19 cellular contexts compared by ENCODE assay signal in genomic region chr6:137907170-137907569, GRCh38. TPM values are rescaled to one million over a fixed set of nuclear protein-coding genes. Genes with fewer than 3 reads are reported as not detected.
DNase-seq lines count a peak whose midpoint lies in the region; ATAC-seq, FAIRE-seq and TF ChIP-seq lines count a peak whose summit lies in the region.
"Had no signal": no experiment of that assay in that cellular context is flagged by ENCODE, and none has a peak within 500 bp of the region (broad histone marks: within the 10 kb centered on the region; RNA-seq: fewer than 3 reads in every experiment).

No MANE protein-coding gene starts in this region.

- H3K9ac ChIP-seq in kidney (ENCODE audit: low read length in 2 of 2), result no peak overlapping the region

- H3K27ac Mint-ChIP-seq in activated CD4-positive, alpha-beta T cell treated with anti-CD3 and anti-CD28 coated beads, Interleukin-2, amount 10 ng/mL, durations not matched to agents 7 days and 5 days, result peak overlapping the region; percentile 62
- H3K27ac Mint-ChIP-seq in activated CD8-positive, alpha-beta T cell treated with anti-CD3 and anti-CD28 coated beads, Interleukin-2, amount 10 ng/mL, durations not matched to agents 7 days and 5 days, result no peak overlapping the region

- no peak for ATAC-seq in activated CD8-positive, alpha-beta T cell treated with anti-CD3 and anti-CD28 coated beads, Interleukin-2, amount 10 ng/mL, durations not matched to agents 7 days and 5 days
- ATAC-seq in GM21447 (IDR thresholded peaks at IDR 0.05; ENCODE audit: unreplicated experiment) (no peak), HG03135 (IDR thresholded peaks at IDR 0.05; ENCODE audit: unreplicated experiment) (no peak)
- ATAC-seq: A549 had no signal

- no peaks in the 10 kb centered on the region for H3K36me3 ChIP-seq in kidney (ENCODE audit: control insufficient read depth in 1 of 2, insufficient read depth in 2 of 2, low read length in 2 of 2)

- H3K4me3 Mint-ChIP-seq in activated CD4-positive, alpha-beta T cell treated with anti-CD3 and anti-CD28 coated beads, Interleukin-2, amount 10 ng/mL, durations not matched to agents 7 days and 5 days, result no peak overlapping the region
- H3K4me3 Mint-ChIP-seq in activated CD8-positive, alpha-beta T cell treated with anti-CD3 and anti-CD28 coated beads, Interleukin-2, amount 10 ng/mL, durations not matched to agents 7 days and 5 days, result peak overlapping the region; percentile 23

- intact Hi-C loops in kidney (cut with DNase I), result no loop called here

- H3K27me3 Mint-ChIP-seq in activated CD4-positive, alpha-beta T cell treated with anti-CD3 and anti-CD28 coated beads, Interleukin-2, amount 10 ng/mL, durations not matched to agents 7 days and 5 days, result no peaks in the 10 kb centered on the region
- H3K27me3 Mint-ChIP-seq in activated CD8-positive, alpha-beta T cell treated with anti-CD3 and anti-CD28 coated beads, Interleukin-2, amount 10 ng/mL, durations not matched to agents 7 days and 5 days (ENCODE audit: low read depth), result no peaks in the 10 kb centered on the region

- FAIRE-seq in GM18507 (lab: Jason Lieb, UNC), result peak; percentile 41
- peak; percentile 17 for FAIRE-seq in kidney (lab: Jason Lieb, UNC)
- FAIRE-seq: A549 had no signal

- no peak overlapping the region for H3K27ac ChIP-seq in kidney (ENCODE audit: low read depth in 2 of 2, low read length in 2 of 2)
- H3K27ac ChIP-seq: A549, RWPE1 had no signal

- H3K36me3 Mint-ChIP-seq in activated CD4-positive, alpha-beta T cell treated with anti-CD3 and anti-CD28 coated beads, Interleukin-2, amount 10 ng/mL, durations not matched to agents 7 days and 5 days (ENCODE audit: low read depth), result no peaks in the 10 kb centered on the region
- H3K36me3 Mint-ChIP-seq in activated CD8-positive, alpha-beta T cell treated with anti-CD3 and anti-CD28 coated beads, Interleukin-2, amount 10 ng/mL, durations not matched to agents 7 days and 5 days (ENCODE audit: low read depth), result no peaks in the 10 kb centered on the region

- H3K9me3 ChIP-seq in kidney (ENCODE audit: control insufficient read depth in 1 of 2, low read length in 2 of 2), result no peaks in the 10 kb centered on the region
- H3K9me3 ChIP-seq: A549 had no signal

- POLR2A ChIA-PET in activated CD4-positive, alpha-beta T cell treated with anti-CD3 and anti-CD28 coated beads, Interleukin-2, amount 10 ng/mL, durations not matched to agents 7 days and 5 days (lab: Charles Lee), result interaction anchor here (0.7 kb wide), 1 partner anchor 485 kb away, joined by 3 read pairs; no protein-coding TSS in a partner anchor
- POLR2A ChIA-PET in activated CD8-positive, alpha-beta T cell treated with anti-CD3 and anti-CD28 coated beads, Interleukin-2, amount 10 ng/mL, durations not matched to agents 7 days and 5 days (lab: Charles Lee), result no interaction called here

- no peak for DNase-seq in activated CD4-positive, alpha-beta T cell treated with anti-CD3 and anti-CD28 coated beads, Interleukin-2, amount 10 ng/mL, durations not matched to agents 7 days and 5 days
- no peak for DNase-seq in activated CD4-positive, alpha-beta T cell treated with anti-CD3 and anti-CD28 coated beads, Interleukin-2, amount 50 U/mL, for 48 hours
- DNase-seq in GM18507 (ENCODE audit: extremely low spot score, insufficient read length, low read depth) (no peak), kidney (no peak), COLO668 (lab: John Stamatoyannopoulos, UW; ENCODE audit: unreplicated experiment) (no peak)
- no peak for DNase-seq in activated CD8-positive, alpha-beta T cell treated with anti-CD3 and anti-CD28 coated beads, Interleukin-2, amount 10 ng/mL, durations not matched to agents 7 days and 5 days
- DNase-seq: Calu3; DMS79 treated with DMSO at 0.1 percent for 48 hours; GDM1; GOT3; KG1; NCI-H1105; NCI-H1694 treated with DMSO at 0.1 percent for 48 hours; NCI-H69; NK-92 treated with Interleukin-12 subunit alpha and Interleukin-12 subunit beta, amount 100 ng/mL, for 24 hours had no signal

- H3K4me1 Mint-ChIP-seq in activated CD4-positive, alpha-beta T cell treated with anti-CD3 and anti-CD28 coated beads, Interleukin-2, amount 10 ng/mL, durations not matched to agents 7 days and 5 days, result peaks cover 70% of the 10 kb centered on the region
- H3K4me1 Mint-ChIP-seq in activated CD8-positive, alpha-beta T cell treated with anti-CD3 and anti-CD28 coated beads, Interleukin-2, amount 10 ng/mL, durations not matched to agents 7 days and 5 days (ENCODE audit: low read depth), result peaks cover 64% of the 10 kb centered on the region

- no peak for TF ChIP-seq CTCF in kidney (IDR thresholded peaks at IDR 0.05; ENCODE audit: borderline replicate concordance, extremely low read depth, insufficient read depth)

- H3K4me1 ChIP-seq in kidney (ENCODE audit: control insufficient read depth in 1 of 2, insufficient read depth in 1 of 2, low read depth in 1 of 2, low read length in 2 of 2), result no peaks in the 10 kb centered on the region

- no peaks in the 10 kb centered on the region for H3K9me3 Mint-ChIP-seq in activated CD4-positive, alpha-beta T cell treated with anti-CD3 and anti-CD28 coated beads, Interleukin-2, amount 10 ng/mL, durations not matched to agents 7 days and 5 days
- no peaks in the 10 kb centered on the region for H3K9me3 Mint-ChIP-seq in activated CD8-positive, alpha-beta T cell treated with anti-CD3 and anti-CD28 coated beads, Interleukin-2, amount 10 ng/mL, durations not matched to agents 7 days and 5 days (ENCODE audit: insufficient read depth)

- H3K4me3 ChIP-seq in kidney (ENCODE audit: low read length in 2 of 2), result no peak overlapping the region
- H3K4me3 ChIP-seq: A549 had no signal

- CTCF ChIA-PET in activated CD4-positive, alpha-beta T cell treated with anti-CD3 and anti-CD28 coated beads, Interleukin-2, amount 10 ng/mL, durations not matched to agents 7 days and 5 days (lab: Charles Lee), result interaction anchor here (1.5 kb wide), 1 partner anchor 17 kb away, joined by 3 read pairs; no protein-coding TSS in a partner anchor
- CTCF ChIA-PET in activated CD8-positive, alpha-beta T cell treated with anti-CD3 and anti-CD28 coated beads, Interleukin-2, amount 10 ng/mL, durations not matched to agents 7 days and 5 days (lab: Charles Lee), result interaction anchor here (1.5 to 2.1 kb wide), 2 partner anchors 35 to 38 kb away, joined by 5 to 8 read pairs; no protein-coding TSS in a partner anchor

RNA-seq across cellular contexts. Expression of gene TNFAIP3, which starts 40.1 kb away (rescaled TPM):
- total RNA-seq in activated CD4-positive, alpha-beta T cell treated with anti-CD3 and anti-CD28 coated beads, Interleukin-2, amount 10 ng/mL, durations not matched to agents 7 days and 5 days, result 10 to 100 TPM; 41.8 to 43.9 TPM
- total RNA-seq in activated CD8-positive, alpha-beta T cell treated with anti-CD3 and anti-CD28 coated beads, Interleukin-2, amount 10 ng/mL, durations not matched to agents 7 days and 5 days, result 10 to 100 TPM; 29.6 to 34.5 TPM
- total RNA-seq in kidney, result 52.6 TPM
- 2.8 TPM for polyA plus RNA-seq in kidney (ENCODE audit: insufficient read depth, low read depth, low replicate concordance)
